11 cellular contexts compared by ENCODE assay signal in genomic region chr6:29028821-29029220, GRCh38. TPM values are rescaled to one million over a fixed set of nuclear protein-coding genes. Genes with fewer than 3 reads are reported as not detected.
"Had no signal": no experiment of that assay in that cellular context is flagged by ENCODE, and none has a peak within 500 bp of the region (broad histone marks: within the 10 kb centered on the region; RNA-seq: fewer than 3 reads in every experiment).

No MANE protein-coding gene starts in this region.

- H3K4me1 Mint-ChIP-seq: H9 had no signal

- H3K9me3 ChIP-seq: HAP-1 had no signal

- ATAC-seq: HCT116 had no signal

- H3K9ac ChIP-seq: GM23248 had no signal

- H3K36me3 ChIP-seq: HAP-1 had no signal

- H3K4me3 ChIP-seq: GM23248, HAP-1 had no signal

- H3K4me3 Mint-ChIP-seq: H9, HFFc6 had no signal

- H3K27ac Mint-ChIP-seq: H9, HFFc6 had no signal

- H3K4me1 ChIP-seq: HAP-1 had no signal

- FAIRE-seq: H1, H54 had no signal

- H3K27ac ChIP-seq: GM23248 had no signal

- H3K9me3 Mint-ChIP-seq: H9, HFFc6 had no signal

- H2AFZ ChIP-seq: GM23248 had no signal

- DNase-seq: GM23248, GOT3, H7, H9, HCEC 1CT, HFFc6 had no signal

RNA-seq across cellular contexts. Expression of gene OR2W1, which starts 16.2 kb away (rescaled TPM):
- total RNA-seq: GM23248, H1, H4, H7, H9, HFFc6 had no signal
- polyA plus RNA-seq: GM23248, H1 had no signal

RNA-seq across cellular contexts. Expression of gene OR2B3, which starts 58.3 kb away (rescaled TPM):
- total RNA-seq: GM23248, H1, H4, H7, H9, HFFc6 had no signal
- polyA plus RNA-seq: GM23248, H1 had no signal
